In genomic region chr12:26737487-26738030, GRCh38 we compare ENCODE assay signal across 18 cellular contexts.
A peak's percentile ranks its signal among the peaks of the same experiment; 100 is the strongest.
DNase-seq lines count a peak whose midpoint lies in the region; ATAC-seq, FAIRE-seq and TF ChIP-seq lines count a peak whose summit lies in the region.
"Had no signal": no experiment of that assay in that cellular context is flagged by ENCODE, and none has a peak within 500 bp of the region (broad histone marks: within the 10 kb centered on the region; RNA-seq: fewer than 3 reads in every experiment).

No MANE protein-coding gene starts in this region.

- no peaks in the 10 kb centered on the region for H3K27me3 Mint-ChIP-seq in activated naive CD4-positive, alpha-beta T cell treated with anti-CD3 and anti-CD28 coated beads for 36 hours (ENCODE audit: low read depth)

- CTCF ChIA-PET in activated naive CD4-positive, alpha-beta T cell treated with anti-CD3 and anti-CD28 coated beads for 36 hours (lab: Charles Lee), result interaction anchor here (0.6 to 1.3 kb wide), 2 partner anchors 8 to 596 kb away, joined by 3 read pairs; no protein-coding TSS in a partner anchor
- CTCF ChIA-PET in PC-3 (lab: Charles Lee), result no interaction called here

- H3K9me3 Mint-ChIP-seq in activated naive CD4-positive, alpha-beta T cell treated with anti-CD3 and anti-CD28 coated beads for 36 hours, result peaks cover 18% of the 10 kb centered on the region

- intact Hi-C loops in activated naive CD4-positive, alpha-beta T cell treated with anti-CD3 and anti-CD28 coated beads for 36 hours (cut with micrococcal nuclease), result no loop called here
- intact Hi-C loops in PC-3 (cut with micrococcal nuclease), result no loop called here

- H3K9me2 ChIP-seq in PC-3 (replicated peaks; ENCODE audit: low read length), result no peaks in the 10 kb centered on the region

- H3K27me3 ChIP-seq in PC-3 (ENCODE audit: low read length) (no peaks in the 10 kb centered on the region), keratinocyte (ENCODE audit: control insufficient read depth, extremely low read depth, insufficient read depth, low read length) (no peaks in the 10 kb centered on the region)
- H3K27me3 ChIP-seq: BLaER1 had no signal

- peak overlapping the region; percentile 15 for H3K27ac Mint-ChIP-seq in activated naive CD4-positive, alpha-beta T cell treated with anti-CD3 and anti-CD28 coated beads for 36 hours
- H3K27ac Mint-ChIP-seq: CD8-positive, alpha-beta T cell had no signal

- POLR2A ChIA-PET in PC-3 (lab: Charles Lee; ENCODE audit: unreplicated experiment), result no interaction called here

- no peaks in the 10 kb centered on the region for H3K79me2 ChIP-seq in PC-3 (ENCODE audit: low read length)
- no peaks in the 10 kb centered on the region for H3K79me2 ChIP-seq in keratinocyte (ENCODE audit: control insufficient read depth, insufficient read depth, low read length)

- H3K27ac ChIP-seq in PC-3 (ENCODE audit: low read length), result no peak overlapping the region
- H3K27ac ChIP-seq in keratinocyte (ENCODE audit: control insufficient read depth, insufficient read depth, low read length), result peak overlapping the region; percentile 60
- H3K27ac ChIP-seq: BLaER1 had no signal

- no peak for ATAC-seq in PC-3
- ATAC-seq: CD8-positive, alpha-beta T cell had no signal

- no peak for TF ChIP-seq CTCF in PC-3 (conservative IDR thresholded peaks at IDR 0.05; ENCODE audit: low read depth, low read length)
- no peak for TF ChIP-seq CTCF in keratinocyte (optimal IDR thresholded peaks at IDR 0.05 in 1 of 3, IDR thresholded peaks at IDR 0.05 in 1 of 3, conservative IDR thresholded peaks at IDR 0.05 in 1 of 3; ENCODE audit: extremely low read depth in 1 of 3, insufficient read depth in 2 of 3, low read length in 3 of 3)

- no peaks in the 10 kb centered on the region for H3F3A ChIP-seq in PC-3 (ENCODE audit: low read length, unreplicated experiment)

- no peak overlapping the region for H3K9ac ChIP-seq in PC-3 (ENCODE audit: low read length)
- H3K9ac ChIP-seq in keratinocyte (ENCODE audit: control insufficient read depth, extremely low read depth, insufficient read depth, low read length), result peak overlapping the region; percentile 54
- H3K9ac ChIP-seq: BLaER1 had no signal

- no TSS peak for BruUV-seq in PC-3 (replicated peaks; lab: Mats Ljungman, UMichigan)

- no peak for DNase-seq in activated naive CD4-positive, alpha-beta T cell treated with anti-CD3 and anti-CD28 coated beads for 36 hours
- no peak for DNase-seq in activated naive CD4-positive, alpha-beta T cell (lab: John Stamatoyannopoulos, UW)
- DNase-seq in PC-3 (no peak), keratinocyte (ENCODE audit: low read depth, low spot score) (no peak), glomerular visceral epithelial cell (ENCODE audit: extremely low spot score) (no peak), NCI-H187 (lab: John Stamatoyannopoulos, UW) (no peak)
- DNase-seq in activated CD8-positive, alpha-beta memory T cell treated with anti-CD3 and anti-CD28 coated beads for 24 hours, result no peak
- no peak for DNase-seq in activated CD4-positive, alpha-beta T cell treated with anti-CD3 and anti-CD28 coated beads for 1 hour
- DNase-seq: 8988T; CD8-positive, alpha-beta T cell; DMS79; Kasumi-1; NCI-H187 treated with DMSO at 0.1 percent for 48 hours; NCI-H345; NCI-H526; NK-92 treated with Interleukin-12 subunit alpha and Interleukin-12 subunit beta, amount 100 ng/mL, for 24 hours had no signal

- no peak for FAIRE-seq in keratinocyte (lab: Jason Lieb, UNC)
- FAIRE-seq: H1 had no signal

- H3K4me3 ChIP-seq in PC-3 (ENCODE audit: low read length) (no peak overlapping the region), keratinocyte (ENCODE audit: control insufficient read depth in 2 of 3, extremely low read depth in 1 of 3, insufficient read depth in 2 of 3, low read depth in 1 of 3, low read length in 3 of 3) (peak overlapping the region in 1 of 3 experiments; percentile 13)
- H3K4me3 ChIP-seq: BLaER1 had no signal

- H3K9me3 ChIP-seq in PC-3 (ENCODE audit: low read length) (no peaks in the 10 kb centered on the region), keratinocyte (ENCODE audit: control insufficient read depth, low read depth, low read length) (peaks cover 1% of the 10 kb centered on the region)

- no peak overlapping the region for H2AFZ ChIP-seq in PC-3 (ENCODE audit: low read length)
- H2AFZ ChIP-seq in keratinocyte (ENCODE audit: control insufficient read depth, low read length), result peak overlapping the region; percentile 41

- H3K36me3 ChIP-seq in PC-3 (ENCODE audit: low read depth, low read length) (no peaks in the 10 kb centered on the region), keratinocyte (ENCODE audit: control insufficient read depth in 2 of 2, extremely low read depth in 1 of 2, insufficient read depth in 2 of 2, low read length in 2 of 2) (no peaks in the 10 kb centered on the region)

- H3K4me1 ChIP-seq in PC-3 (ENCODE audit: insufficient read depth, low read length) (peaks cover 12% of the 10 kb centered on the region), keratinocyte (ENCODE audit: control insufficient read depth, extremely low read depth, insufficient read depth, low read length) (peaks cover 41% of the 10 kb centered on the region)
- H3K4me1 ChIP-seq: BLaER1 had no signal

- H4K20me1 ChIP-seq in PC-3 (ENCODE audit: low read length) (no peaks in the 10 kb centered on the region), keratinocyte (ENCODE audit: control insufficient read depth, extremely low read depth, insufficient read depth, low read length) (no peaks in the 10 kb centered on the region)
- H4K20me1 ChIP-seq: BLaER1 had no signal

- H3K4me2 ChIP-seq in PC-3 (ENCODE audit: low read length) (peak overlapping the region; percentile 20), keratinocyte (ENCODE audit: control insufficient read depth, extremely low read depth, insufficient read depth, low read depth, low read length) (peak overlapping the region; percentile 65)
- H3K4me2 ChIP-seq: BLaER1 had no signal

- peaks cover 26% of the 10 kb centered on the region for H3K4me1 Mint-ChIP-seq in activated naive CD4-positive, alpha-beta T cell treated with anti-CD3 and anti-CD28 coated beads for 36 hours (ENCODE audit: low read depth)

- dilution Hi-C loops in keratinocyte (cut with MboI; ENCODE audit: extremely low pct_ligation_motif_present, low sequenced_read_pairs), result no loop called here

- no peaks in the 10 kb centered on the region for H3K9me1 ChIP-seq in keratinocyte (ENCODE audit: control insufficient read depth, extremely low read depth, insufficient read depth, low read length)

- peaks cover 21% of the 10 kb centered on the region for H3K36me3 Mint-ChIP-seq in activated naive CD4-positive, alpha-beta T cell treated with anti-CD3 and anti-CD28 coated beads for 36 hours (ENCODE audit: low read depth)

- no peak overlapping the region for H3K4me3 Mint-ChIP-seq in activated naive CD4-positive, alpha-beta T cell treated with anti-CD3 and anti-CD28 coated beads for 36 hours
- H3K4me3 Mint-ChIP-seq: CD8-positive, alpha-beta T cell had no signal
